ENCODE assay signal across 2 cellular contexts in genomic region chr12:132571051-132571450, GRCh38.
TF ChIP-seq lines count a peak whose summit lies in the region.

No MANE protein-coding gene starts in this region.

TF ChIP-seq in K562, 482 proteins besides CTCF, POLR2A, EP300 and RAD21:
- TF ChIP-seq POLR2G (IDR thresholded peaks at IDR 0.05; ENCODE audit: low read depth, low read length) (0 out of 2 replicates have a peak, but pooled peaks have one; percentile 11), NFE2 (IDR thresholded peaks at IDR 0.05; ENCODE audit: low read depth) (no peak), CSDE1 (IDR thresholded peaks at IDR 0.05) (no peak), TSHZ1 (CRISPR knock-in tag; IDR thresholded peaks at IDR 0.05) (no peak), ZNF347 (CRISPR knock-in tag; IDR thresholded peaks at IDR 0.05; ENCODE audit: low read depth) (no peak), TAL1 (IDR thresholded peaks at IDR 0.05) (no peak), ZNF830 (CRISPR knock-in tag; IDR thresholded peaks at IDR 0.05) (no peak), ATF2 (CRISPR knock-in tag; IDR thresholded peaks at IDR 0.05) (no peak), ZBTB33 (CRISPR knock-in tag; IDR thresholded peaks at IDR 0.05) (peak; percentile 42; the same call in 1 of the 2 replicates)
TF ChIP-seq in K562: peak in this region for 2.

TF ChIP-seq in H1, 55 proteins besides CTCF, POLR2A, EP300 and RAD21:
- no peak for TF ChIP-seq GABPA (IDR thresholded peaks at IDR 0.05; ENCODE audit: borderline replicate concordance, insufficient read depth, low read length)
- TF ChIP-seq PHF8 (conservative IDR thresholded peaks at IDR 0.05; ENCODE audit: low read depth, low read length): no peak
- TF ChIP-seq POU5F1 (IDR thresholded peaks at IDR 0.05; ENCODE audit: low read depth, low read length): no peak
- TF ChIP-seq CTBP2 (IDR thresholded peaks at IDR 0.05; ENCODE audit: borderline replicate concordance, insufficient read depth, insufficient read length, low read length): no peak
- TF ChIP-seq GTF2F1 (IDR thresholded peaks at IDR 0.05; ENCODE audit: borderline replicate concordance, low read depth, low read length): no peak
- TF ChIP-seq CHD2 (IDR thresholded peaks at IDR 0.05; ENCODE audit: low read length): no peak
- TF ChIP-seq JUND (IDR thresholded peaks at IDR 0.05; ENCODE audit: low read length): no peak
- TF ChIP-seq ASH2L (IDR thresholded peaks at IDR 0.05; ENCODE audit: low read length): no peak
- no peak for TF ChIP-seq SRF (IDR thresholded peaks at IDR 0.05; ENCODE audit: low read depth, low read length)
- no peak for TF ChIP-seq CHD7 (IDR thresholded peaks at IDR 0.05; ENCODE audit: insufficient replicate concordance, low read length)
- TF ChIP-seq RBBP5 (IDR thresholded peaks at IDR 0.05; ENCODE audit: borderline replicate concordance, low read depth, low read length): no peak
- no peak for TF ChIP-seq CBX5 (IDR thresholded peaks at IDR 0.05; ENCODE audit: low read depth, low read length)
- no peak for TF ChIP-seq MAX (IDR thresholded peaks at IDR 0.05)
- TF ChIP-seq CEBPB (IDR thresholded peaks at IDR 0.05; ENCODE audit: low read depth, low read length): no peak
- no peak for TF ChIP-seq EZH2 (IDR thresholded peaks at IDR 0.05; ENCODE audit: low read depth, low read length, severe bottlenecking)
